Comparison of ENCODE assay signal across 16 cellular contexts in the genomic region with DNA sequence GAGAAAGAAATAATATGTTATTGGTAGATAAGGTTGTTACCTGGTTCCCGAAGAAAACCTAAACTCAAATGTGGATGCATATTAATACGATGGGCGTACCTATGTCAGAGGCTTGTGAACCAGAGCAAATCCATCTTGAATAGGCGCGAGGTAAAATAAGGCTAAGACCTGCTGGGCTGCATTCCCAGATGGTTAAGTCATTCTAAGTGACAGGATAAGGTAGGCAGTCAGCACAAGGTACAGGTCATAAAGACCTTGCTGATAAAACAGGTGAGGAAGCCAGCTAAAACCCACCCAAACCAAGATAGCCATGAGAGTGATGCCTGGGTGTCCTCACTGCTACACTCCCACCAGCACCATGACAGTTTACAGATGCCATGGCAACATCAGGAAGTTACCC.
"Had no signal": no experiment of that assay in that cellular context is flagged by ENCODE, and none has a peak within 500 bp of the region (broad histone marks: within the 10 kb centered on the region; RNA-seq: fewer than 3 reads in every experiment).

No MANE protein-coding gene starts in this region.

- H3K4me3 Mint-ChIP-seq: activated naive CD8-positive, alpha-beta T cell treated with anti-CD3 and anti-CD28 coated beads, Interleukin-2, amount 50 U/mL, for 24 hours; effector memory CD8-positive, alpha-beta T cell; neural progenitor cell had no signal

- H3K4me3 ChIP-seq: gastroesophageal sphincter, heart right ventricle, lower lobe of right lung, neural progenitor cell, pancreas, stomach had no signal

- H3K4me1 Mint-ChIP-seq: activated naive CD8-positive, alpha-beta T cell treated with anti-CD3 and anti-CD28 coated beads, Interleukin-2, amount 50 U/mL, for 24 hours; neural progenitor cell had no signal

- H3K27ac Mint-ChIP-seq: activated naive CD8-positive, alpha-beta T cell treated with anti-CD3 and anti-CD28 coated beads, Interleukin-2, amount 50 U/mL, for 24 hours; effector memory CD8-positive, alpha-beta T cell; neural progenitor cell had no signal

- H3K4me1 ChIP-seq: gastroesophageal sphincter, heart right ventricle, lower lobe of right lung, neural progenitor cell, pancreas, stomach had no signal

- FAIRE-seq: pancreas, urothelium cell line had no signal

- H3K36me3 ChIP-seq: gastroesophageal sphincter, heart right ventricle, lower lobe of right lung, neural progenitor cell, pancreas, stomach had no signal

- H3K36me3 Mint-ChIP-seq: neural progenitor cell had no signal

- H3K27me3 Mint-ChIP-seq: activated naive CD8-positive, alpha-beta T cell treated with anti-CD3 and anti-CD28 coated beads, Interleukin-2, amount 50 U/mL, for 24 hours; effector memory CD8-positive, alpha-beta T cell had no signal

- H3K9ac ChIP-seq: neural progenitor cell had no signal

- H3K27ac ChIP-seq: gastroesophageal sphincter, heart right ventricle, lower lobe of right lung, neural progenitor cell, pancreas, stomach had no signal

- DNase-seq: activated naive CD4-positive, alpha-beta T cell; activated naive CD8-positive, alpha-beta T cell treated with anti-CD3 and anti-CD28 coated beads, Interleukin-2, amount 50 U/mL, for 24 hours; activated T-cell treated with anti-CD3 and anti-CD28 coated beads for 4 hours; aorta; dermis blood vessel endothelial cell; effector memory CD8-positive, alpha-beta T cell; erythroblast; heart right ventricle; lower lobe of right lung; pancreas; stimulated activated CD4-positive, alpha-beta T cell treated with anti-CD3 and anti-CD28 coated beads, Interleukin-12 subunit alpha, Interleukin-12 subunit beta, amount 100 ng/mL, for 4 hours; stimulated activated CD4-positive, alpha-beta T cell treated with anti-CD3 and anti-CD28 coated beads, Interleukin-2, amount 100 ng/mL, for 24 hours; stomach had no signal

- ATAC-seq: activated naive CD8-positive, alpha-beta T cell treated with anti-CD3 and anti-CD28 coated beads, Interleukin-2, amount 50 U/mL, for 24 hours; effector memory CD8-positive, alpha-beta T cell; gastroesophageal sphincter; heart right ventricle; lower lobe of right lung; pancreas had no signal

- H3K9me3 ChIP-seq: pancreas had no signal

- H3K4me2 ChIP-seq: neural progenitor cell had no signal

- H3K27me3 ChIP-seq: gastroesophageal sphincter, heart right ventricle, neural progenitor cell, pancreas, stomach had no signal
